Comparison of ENCODE assay signal across 19 cellular contexts in genomic region chr20:48381353-48382120, GRCh38.
DNase-seq lines count a peak whose midpoint lies in the region; ATAC-seq and TF ChIP-seq lines count a peak whose summit lies in the region.
"Had no signal": no experiment of that assay in that cellular context is flagged by ENCODE, and none has a peak within 500 bp of the region (broad histone marks: within the 10 kb centered on the region; RNA-seq: fewer than 3 reads in every experiment).

No MANE protein-coding gene starts in this region.

- H3K27ac Mint-ChIP-seq in GM23338 (no peak overlapping the region), neural crest cell (ENCODE audit: unreplicated experiment) (peak overlapping the region; percentile 30)
- H3K27ac Mint-ChIP-seq: CD4-positive, alpha-beta T cell had no signal

- no peak overlapping the region for H3K27ac ChIP-seq in GM23338 (ENCODE audit: low read depth)
- no peak overlapping the region for H3K27ac ChIP-seq in SJCRH30
- H3K27ac ChIP-seq in esophagus muscularis mucosa (replicated peaks in 1 of 4) = peak overlapping the region; percentile 20 to 35 (median 34)
- H3K27ac ChIP-seq: BLaER1, GM23248 had no signal

- H3K36me3 Mint-ChIP-seq in GM23338 (ENCODE audit: low read depth) (no peaks in the 10 kb centered on the region; the same call in 2 of the 3 replicates), neural crest cell (ENCODE audit: low read depth) (no peaks in the 10 kb centered on the region)

- no peaks in the 10 kb centered on the region for H3K36me3 ChIP-seq in GM23338 (ENCODE audit: insufficient read depth)
- no peaks in the 10 kb centered on the region for H3K36me3 ChIP-seq in SJCRH30
- no peaks in the 10 kb centered on the region for H3K36me3 ChIP-seq in esophagus muscularis mucosa
- H3K36me3 ChIP-seq: BLaER1 had no signal

- no peaks in the 10 kb centered on the region for H3F3A ChIP-seq in GM23338 (replicated peaks; ENCODE audit: low read depth)

- WGBS in esophagus muscularis mucosa = 66% methylated on average over 11 of the region's 12 CpGs

- no peak for DNase-seq in GM23338 (ENCODE audit: low spot score)
- peak; percentile 40 to 67 for DNase-seq in SJCRH30
- no peak for DNase-seq in esophagus muscularis mucosa (ENCODE audit: extremely low spot score)
- no peak for DNase-seq in neural crest cell (ENCODE audit: low read depth, low spot score)
- no peak for DNase-seq in HuH-7.5 (ENCODE audit: low spot score)
- DNase-seq in effector CD8-positive, alpha-beta T cell (lab: John Stamatoyannopoulos, UW) = no peak
- DNase-seq in HT-29 (ENCODE audit: low spot score) = no peak
- DNase-seq: ACHN; CD4-positive, alpha-beta T cell; COR-L47; GM23248; HCEC 1CT; Kasumi-1; NCI-H1694; NCI-H2081; PC-3; SHP77; SK-N-SH had no signal

- H3K9me3 Mint-ChIP-seq in GM23338 = no peaks in the 10 kb centered on the region
- H3K9me3 Mint-ChIP-seq in neural crest cell = no peaks in the 10 kb centered on the region
- H3K9me3 Mint-ChIP-seq: CD4-positive, alpha-beta T cell had no signal

- 0 out of 2 replicates have a peak, but pooled peaks cover 9% of the 10 kb centered on the region for H3K9me2 ChIP-seq in GM23338 (ENCODE audit: insufficient read depth)
- H3K9me2 ChIP-seq: SK-N-SH had no signal

- H3K4me3 Mint-ChIP-seq in GM23338 (no peak overlapping the region), neural crest cell (no peak overlapping the region)
- H3K4me3 Mint-ChIP-seq: CD4-positive, alpha-beta T cell had no signal

- H4K20me1 ChIP-seq in GM23338 (replicated peaks; ENCODE audit: insufficient read depth) = no peaks in the 10 kb centered on the region
- H4K20me1 ChIP-seq: BLaER1 had no signal

- no peak overlapping the region for H3K4me3 ChIP-seq in GM23338
- no peak overlapping the region for H3K4me3 ChIP-seq in SJCRH30
- no peak overlapping the region for H3K4me3 ChIP-seq in esophagus muscularis mucosa
- H3K4me3 ChIP-seq: BLaER1, GM23248 had no signal

- H2AFZ ChIP-seq in GM23338 = peak overlapping the region; percentile 43; the same call in 1 of the 2 replicates
- H2AFZ ChIP-seq: GM23248 had no signal

- no peak overlapping the region for H3K4me2 ChIP-seq in GM23338
- H3K4me2 ChIP-seq: BLaER1, SK-N-SH had no signal

- H3K4me1 ChIP-seq in GM23338 (ENCODE audit: insufficient read depth) (no peaks in the 10 kb centered on the region), SJCRH30 (peaks cover 24% of the 10 kb centered on the region), esophagus muscularis mucosa (peaks cover 0 to 15% (median 13%) of the 10 kb centered on the region in 4 donors)

- H3K27me3 Mint-ChIP-seq in GM23338 (ENCODE audit: insufficient read depth, low read depth, poor library complexity) = peaks cover 3% of the 10 kb centered on the region
- H3K27me3 Mint-ChIP-seq in neural crest cell (ENCODE audit: low read depth) = peaks cover 2% of the 10 kb centered on the region

- H3K27me3 ChIP-seq in GM23338 (ENCODE audit: insufficient read depth) (no peaks in the 10 kb centered on the region), SJCRH30 (no peaks in the 10 kb centered on the region), esophagus muscularis mucosa (no peaks in the 10 kb centered on the region)
- H3K27me3 ChIP-seq: BLaER1 had no signal

- no peak for TF ChIP-seq CTCF in GM23338 (conservative IDR thresholded peaks at IDR 0.05; ENCODE audit: low read depth in 2 of 2)
- no peak for TF ChIP-seq CTCF in esophagus muscularis mucosa (IDR thresholded peaks at IDR 0.05)
- no peak for TF ChIP-seq CTCF in neural crest cell (conservative IDR thresholded peaks at IDR 0.05)

- H3K4me1 Mint-ChIP-seq in GM23338 (peaks cover 13% of the 10 kb centered on the region), neural crest cell (peaks cover 24% of the 10 kb centered on the region)

- H3K79me2 ChIP-seq in GM23338 (replicated peaks; ENCODE audit: insufficient read depth) = no peaks in the 10 kb centered on the region

- intact Hi-C loops in esophagus muscularis mucosa (cut with DNase I) = no loop called here

- ATAC-seq in GM23338 = no peak
- ATAC-seq: PC-3 had no signal

- H3K9me3 ChIP-seq in SJCRH30 (replicated peaks) (no peaks in the 10 kb centered on the region), esophagus muscularis mucosa (no peaks in the 10 kb centered on the region)
- H3K9me3 ChIP-seq: BLaER1, SK-N-SH had no signal

- TF ChIP-seq EP300 in esophagus muscularis mucosa (IDR thresholded peaks at IDR 0.05) = no peak

- no peak for TF ChIP-seq POLR2A in esophagus muscularis mucosa (IDR thresholded peaks at IDR 0.05; ENCODE audit: low read depth)

TF ChIP-seq in GM23338, 12 proteins besides CTCF, POLR2A, EP300 and RAD21 (continues in another document):
- TF ChIP-seq ZNF462 (CRISPR knock-in tag; IDR thresholded peaks at IDR 0.05) = no peak
- TF ChIP-seq REST (IDR thresholded peaks at IDR 0.05; ENCODE audit: unreplicated experiment) = no peak

Comparison
In these comparisons a context has a peak if more than half of its experiments do, and no peak if none do; other contexts are left out.
1. DNase-seq: peak in SJCRH30 (2 of 2); none in GM23338 (single experiment), esophagus muscularis mucosa (single experiment), neural crest cell (single experiment), HuH-7.5 (single experiment), effector CD8-positive, alpha-beta T cell (single experiment) and HT-29 (single experiment).
2. H3K27ac ChIP-seq: peak in esophagus muscularis mucosa (4 of 4); none in GM23338 (single experiment) and SJCRH30 (single experiment).